19 cellular contexts compared by ENCODE assay signal in the genomic region with DNA sequence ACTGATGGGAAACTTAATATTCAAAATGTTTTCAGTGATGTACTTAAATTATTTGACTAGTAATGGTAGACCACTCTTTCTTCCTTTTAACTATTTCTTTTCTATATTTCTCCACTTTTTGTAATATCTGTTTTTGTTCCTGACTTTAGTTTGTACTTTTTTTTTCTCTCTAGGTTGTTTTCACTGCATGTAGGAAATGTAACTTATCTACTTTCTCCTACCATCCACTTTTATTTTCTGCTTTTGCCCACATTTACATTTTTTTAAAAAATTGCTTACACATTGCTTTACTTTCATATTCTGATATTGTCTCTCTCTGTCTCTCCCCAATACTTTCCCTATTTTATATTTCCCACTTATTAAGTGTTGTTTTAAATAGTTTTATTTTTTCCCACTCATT.
"Had no signal": no experiment of that assay in that cellular context is flagged by ENCODE, and none has a peak within 500 bp of the region (broad histone marks: within the 10 kb centered on the region; RNA-seq: fewer than 3 reads in every experiment).

No MANE protein-coding gene starts in this region.

- H3K27ac Mint-ChIP-seq: endodermal cell; stimulated activated memory B cell treated with anti-CD40 and anti-IgM and Interleukin-4, amounts not matched to agents 10 μg/mL and 1 μg/mL and 100 μg/mL, for 72 hours; stimulated activated naive CD8-positive, alpha-beta T cell treated with anti-CD3 and anti-CD28 coated beads, Interleukin-15, Interleukin-2, amounts not matched to agents 100 ng/mL and 50 ng/mL, for 24 hours had no signal

- H3K4me1 ChIP-seq: heart left ventricle, tibial nerve, upper lobe of right lung, vagina had no signal

- ATAC-seq: heart left ventricle; sciatic nerve; stimulated activated memory B cell treated with anti-CD40 and anti-IgM and Interleukin-4, amounts not matched to agents 10 μg/mL and 1 μg/mL and 100 μg/mL, for 72 hours; upper lobe of right lung had no signal

- H3K4me3 ChIP-seq: tibial nerve, upper lobe of right lung, vagina had no signal

- H3K27me3 Mint-ChIP-seq: naive B cell; stimulated activated memory B cell treated with anti-CD40 and anti-IgM and Interleukin-4, amounts not matched to agents 10 μg/mL and 1 μg/mL and 100 μg/mL, for 72 hours; stimulated activated naive CD8-positive, alpha-beta T cell treated with anti-CD3 and anti-CD28 coated beads, Interleukin-15, Interleukin-2, amounts not matched to agents 100 ng/mL and 50 ng/mL, for 24 hours had no signal

- DNase-seq: dermis blood vessel endothelial cell; endodermal cell; heart left ventricle; hippocampal formation; kidney glomerular epithelial cell; mesendoderm; naive B cell; posterior cingulate gyrus; spleen; stimulated activated CD4-positive, alpha-beta T cell treated with anti-CD3 and anti-CD28 coated beads, Interleukin-15, amount 100 ng/mL, for 24 hours; stimulated activated CD4-positive, alpha-beta T cell treated with anti-CD3 and anti-CD28 coated beads, Interleukin-1b, Interleukin-23, amount 100 ng/mL, for 48 hours; stimulated activated CD4-positive, alpha-beta T cell treated with anti-CD3 and anti-CD28 coated beads, Interleukin-4, amount 100 ng/mL, for 24 hours; upper lobe of right lung had no signal

- H3K27ac ChIP-seq: heart left ventricle, spleen, tibial nerve, upper lobe of right lung, vagina had no signal

- H3K4me1 Mint-ChIP-seq: endodermal cell; naive B cell; neural crest cell; stimulated activated memory B cell treated with anti-CD40 and anti-IgM and Interleukin-4, amounts not matched to agents 10 μg/mL and 1 μg/mL and 100 μg/mL, for 72 hours had no signal

- H3K9me3 ChIP-seq: heart left ventricle, spleen, tibial nerve, upper lobe of right lung, vagina had no signal

- H3K4me3 Mint-ChIP-seq: endodermal cell; naive B cell; neural crest cell; stimulated activated memory B cell treated with anti-CD40 and anti-IgM and Interleukin-4, amounts not matched to agents 10 μg/mL and 1 μg/mL and 100 μg/mL, for 72 hours had no signal

- H3K27me3 ChIP-seq: heart left ventricle, spleen, tibial nerve, upper lobe of right lung, vagina had no signal

- H3K9me3 Mint-ChIP-seq: endodermal cell; naive B cell; neural crest cell; stimulated activated memory B cell treated with anti-CD40 and anti-IgM and Interleukin-4, amounts not matched to agents 10 μg/mL and 1 μg/mL and 100 μg/mL, for 72 hours; stimulated activated naive CD8-positive, alpha-beta T cell treated with anti-CD3 and anti-CD28 coated beads, Interleukin-15, Interleukin-2, amounts not matched to agents 100 ng/mL and 50 ng/mL, for 24 hours had no signal
